1 cellular context compared by ENCODE assay signal in genomic region chr1:156920233-156921052, GRCh38.
TF ChIP-seq lines count a peak whose summit lies in the region.

TSS of gene LRRC71 (plus strand) at chr1:156920632. CDS start at chr1:156920804, 172 bp downstream.

TF ChIP-seq in K562, 482 proteins besides CTCF, POLR2A, EP300 and RAD21 (continued from another document and continues in another):
- TF ChIP-seq FOXP4 (CRISPR knock-in tag; IDR thresholded peaks at IDR 0.05; ENCODE audit: borderline replicate concordance) (peak; percentile 79; the same call in 1 of the 2 replicates), PTTG1 (tag; IDR thresholded peaks at IDR 0.05; ENCODE audit: low read depth) (no peak), ETS2 (tag; IDR thresholded peaks at IDR 0.05; ENCODE audit: borderline replicate concordance, poor library complexity, severe bottlenecking) (no peak), PPARD (CRISPR knock-in tag; IDR thresholded peaks at IDR 0.05) (no peak), TCF3 (CRISPR knock-in tag; IDR thresholded peaks at IDR 0.05) (0 out of 2 replicates have a peak, but pooled peaks have one; percentile 45), RNF2 (IDR thresholded peaks at IDR 0.05) (peak; percentile 51; the same call in 1 of the 2 replicates), MTA1 (IDR thresholded peaks at IDR 0.05; ENCODE audit: borderline replicate concordance) (no peak), YY1 (IDR thresholded peaks at IDR 0.05; ENCODE audit: borderline replicate concordance in 1 of 3, control insufficient read depth in 1 of 3, extremely low read depth in 1 of 3, insufficient read depth in 3 of 3, insufficient read length in 1 of 3, insufficient replicate concordance in 2 of 3, low read depth in 1 of 3, low read length in 2 of 3) (peak in 2 of 3 experiments; percentile 9 to 49), JUN (IDR thresholded peaks at IDR 0.05; ENCODE audit: borderline replicate concordance, low read depth, low read length) (0 out of 2 replicates have a peak, but pooled peaks have one; percentile 36), JUN (CRISPR knock-in tag; IDR thresholded peaks at IDR 0.05; ENCODE audit: borderline replicate concordance) (no peak), BRF1 (IDR thresholded peaks at IDR 0.05; ENCODE audit: borderline replicate concordance, extremely low read depth, insufficient read length) (no peak), NFIC (IDR thresholded peaks at IDR 0.05) (peak; percentile 57), ZNF589 (CRISPR knock-in tag; IDR thresholded peaks at IDR 0.05; ENCODE audit: low read depth) (no peak), SMARCB1 (IDR thresholded peaks at IDR 0.05; ENCODE audit: insufficient read length, low read depth) (peak; percentile 68), ATF6 (CRISPR knock-in tag; IDR thresholded peaks at IDR 0.05) (0 out of 2 replicates have a peak, but pooled peaks have one; percentile 33), POLR2G (IDR thresholded peaks at IDR 0.05; ENCODE audit: low read depth, low read length) (peak; percentile 70), FOXM1 (IDR thresholded peaks at IDR 0.05; ENCODE audit: low read depth) (no peak), FOXM1 (CRISPR knock-in tag; IDR thresholded peaks at IDR 0.05; ENCODE audit: low read depth) (0 out of 2 replicates have a peak, but pooled peaks have one; percentile 57), FIP1L1 (IDR thresholded peaks at IDR 0.05; ENCODE audit: low read depth, low read length, poor library complexity, severe bottlenecking) (peak; percentile 91), BHLHE40 (IDR thresholded peaks at IDR 0.05; ENCODE audit: low read length) (peak; percentile 33; the same call in 1 of the 2 replicates), HNRNPLL (IDR thresholded peaks at IDR 0.05; ENCODE audit: low read depth, low read length, poor library complexity, severe bottlenecking) (peak; percentile 74), MXI1 (IDR thresholded peaks at IDR 0.05; ENCODE audit: low read depth, low read length) (0 out of 2 replicates have a peak, but pooled peaks have one; percentile 34), HDAC2 (IDR thresholded peaks at IDR 0.05) (no peak), SLC30A9 (CRISPR knock-in tag; IDR thresholded peaks at IDR 0.05) (no peak), CHD1 (IDR thresholded peaks at IDR 0.05; ENCODE audit: low read length) (no peak), TARDBP (IDR thresholded peaks at IDR 0.05) (0 out of 2 replicates have a peak, but pooled peaks have one; percentile 49), HOXB6 (CRISPR knock-in tag; IDR thresholded peaks at IDR 0.05; ENCODE audit: borderline replicate concordance) (no peak), POU5F1 (IDR thresholded peaks at IDR 0.05; ENCODE audit: borderline replicate concordance, low read depth, low read length, partially characterized antibody) (no peak), MYC (IDR thresholded peaks at IDR 0.05; ENCODE audit: low read depth, low read length) (peak; percentile 94), MYC (CRISPR knock-in tag; IDR thresholded peaks at IDR 0.05; ENCODE audit: borderline replicate concordance, low read depth) (no peak), ZNF24 (IDR thresholded peaks at IDR 0.05) (peak; percentile 20; the same call in 1 of the 2 replicates), SOX6 (IDR thresholded peaks at IDR 0.05) (peak; percentile 52; the same call in 1 of the 2 replicates), MTA3 (IDR thresholded peaks at IDR 0.05; ENCODE audit: borderline replicate concordance) (peak; percentile 88; the same call in 1 of the 2 replicates), GABPB1 (CRISPR knock-in tag; IDR thresholded peaks at IDR 0.05) (peak; percentile 77), ZBTB7A (IDR thresholded peaks at IDR 0.05; ENCODE audit: borderline replicate concordance, control insufficient read depth, low read depth, low read length) (peak; percentile 82), ZSCAN29 (IDR thresholded peaks at IDR 0.05) (0 out of 2 replicates have a peak, but pooled peaks have one; percentile 43), DPF2 (IDR thresholded peaks at IDR 0.05) (peak; percentile 48; the same call in 1 of the 2 replicates), CBX2 (IDR thresholded peaks at IDR 0.05; ENCODE audit: insufficient read depth, low read length, poor library complexity, severe bottlenecking) (no peak), ZNF398 (CRISPR knock-in tag; IDR thresholded peaks at IDR 0.05) (no peak), KLF1 (tag; IDR thresholded peaks at IDR 0.05) (peak; percentile 80; the same call in 1 of the 2 replicates), HMGN3 (IDR thresholded peaks at IDR 0.05; ENCODE audit: borderline replicate concordance, extremely low read depth, insufficient read length, low read depth, low read length) (peak; percentile 90), RCOR1 (IDR thresholded peaks at IDR 0.05; ENCODE audit: borderline replicate concordance in 1 of 2, low read depth in 2 of 2, low read length in 2 of 2) (peak in 1 of 2 experiments; percentile 73; a peak in 2 of 4 replicates), HDAC1 (IDR thresholded peaks at IDR 0.05) (peak in 1 of 2 experiments; percentile 58; a peak in 2 of 4 replicates), VEZF1 (CRISPR knock-in tag; IDR thresholded peaks at IDR 0.05) (peak; percentile 90), ZNF609 (CRISPR knock-in tag; IDR thresholded peaks at IDR 0.05; ENCODE audit: borderline replicate concordance) (0 out of 2 replicates have a peak, but pooled peaks have one; percentile 66), ADNP (tag; IDR thresholded peaks at IDR 0.05) (no peak), IRF9 (tag; IDR thresholded peaks at IDR 0.05) (no peak), RBFOX2 (IDR thresholded peaks at IDR 0.05; ENCODE audit: low read depth, low read length) (peak; percentile 61), MAX (CRISPR knock-in tag; IDR thresholded peaks at IDR 0.05) (peak; percentile 93), RB1 (IDR thresholded peaks at IDR 0.05; ENCODE audit: low read depth) (peak; percentile 96), FUS (optimal IDR thresholded peaks at IDR 0.05; ENCODE audit: low read depth, low read length) (peak; percentile 73), PRPF4 (IDR thresholded peaks at IDR 0.05; ENCODE audit: insufficient read depth, low read depth, low read length, poor library complexity, severe bottlenecking) (no peak), ATF3 (IDR thresholded peaks at IDR 0.05) (no peak), ATF3 (CRISPR knock-in tag; conservative IDR thresholded peaks at IDR 0.05) (peak; percentile 63; the same call in 1 of the 2 replicates)
